17 cellular contexts compared by ENCODE assay signal in the genomic region with DNA sequence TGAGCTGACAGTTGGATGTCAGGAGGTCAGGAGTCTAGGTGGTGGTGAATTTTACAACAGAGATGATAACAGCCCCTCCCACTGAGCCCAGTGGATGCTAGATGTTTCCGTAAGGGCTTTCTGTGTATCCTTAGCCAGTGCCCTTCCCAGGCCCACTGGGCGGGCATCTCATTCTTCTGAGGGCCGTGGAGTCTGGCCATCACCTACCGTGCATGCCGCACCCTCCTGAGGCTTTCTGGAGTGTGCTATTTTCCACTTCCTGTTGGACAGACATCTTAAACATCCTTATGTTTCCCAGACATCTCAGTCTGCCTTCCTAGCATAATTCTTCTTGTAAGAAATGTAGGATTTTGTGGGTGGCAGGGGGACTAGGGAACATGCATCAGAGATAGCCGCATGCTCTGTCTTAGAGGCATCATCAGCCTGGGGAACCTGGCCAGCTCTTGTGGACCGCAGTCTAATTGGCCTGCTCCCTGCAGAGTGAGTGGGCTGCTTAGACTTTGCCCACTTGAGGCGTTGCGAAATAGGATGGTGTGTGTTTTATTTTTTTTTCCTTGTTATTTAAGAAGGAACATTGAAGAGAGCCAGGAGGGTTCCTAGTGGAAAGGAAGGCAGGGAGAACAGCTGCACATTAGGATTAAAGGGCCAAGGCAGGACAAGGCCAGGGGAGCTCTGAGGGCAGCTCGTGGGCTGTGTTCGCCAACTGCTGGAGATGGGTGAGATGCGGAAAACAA.
DNase-seq lines count a peak whose midpoint lies in the region; ATAC-seq, FAIRE-seq and TF ChIP-seq lines count a peak whose summit lies in the region.
"Had no signal": no experiment of that assay in that cellular context is flagged by ENCODE, and none has a peak within 500 bp of the region (broad histone marks: within the 10 kb centered on the region; RNA-seq: fewer than 3 reads in every experiment).

No MANE protein-coding gene starts in this region.

- no peak for FAIRE-seq in kidney (lab: Jason Lieb, UNC)
- FAIRE-seq: D721Med, keratinocyte had no signal

- ATAC-seq in GM21786 (IDR thresholded peaks at IDR 0.05; ENCODE audit: unreplicated experiment) (no peak), GM18873 (IDR thresholded peaks at IDR 0.05; ENCODE audit: low FRiP score, unreplicated experiment) (no peak)
- ATAC-seq: stimulated activated memory B cell treated with anti-CD40 and anti-IgM and Interleukin-4, amounts not matched to agents 10 μg/mL and 1 μg/mL and 100 μg/mL, for 72 hours had no signal

- H3K4me1 Mint-ChIP-seq in mesothelial cell of epicardium, result peaks cover 13% of the 10 kb centered on the region
- H3K4me1 Mint-ChIP-seq: stimulated activated memory B cell treated with anti-CD40 and anti-IgM and Interleukin-4, amounts not matched to agents 10 μg/mL and 1 μg/mL and 100 μg/mL, for 72 hours had no signal

- H3K27me3 Mint-ChIP-seq in mesothelial cell of epicardium (ENCODE audit: low read depth), result peaks cover 5% of the 10 kb centered on the region

- no peaks in the 10 kb centered on the region for H3K36me3 ChIP-seq in kidney (ENCODE audit: control insufficient read depth in 1 of 2, insufficient read depth in 2 of 2, low read length in 2 of 2)
- H3K36me3 ChIP-seq: esophagus squamous epithelium had no signal

- peak; percentile 21 for DNase-seq in DMS79 treated with DMSO at 0.1 percent for 48 hours (lab: John Stamatoyannopoulos, UW)
- peak; percentile 33 for DNase-seq in RPMI7951 (ENCODE audit: low read depth)
- peak; percentile 79 for DNase-seq in fibroblast of pulmonary artery (ENCODE audit: low read depth)
- peak; percentile 86 for DNase-seq in skeletal muscle cell (ENCODE audit: low read depth)
- no peak for DNase-seq in mesothelial cell of epicardium (ENCODE audit: low spot score in 2 of 2, unreplicated experiment in 2 of 2)
- no peak for DNase-seq in kidney
- DNase-seq: esophagus squamous epithelium; NCI-H226; SHP77; stimulated activated CD4-positive, alpha-beta T cell treated with anti-CD3 and anti-CD28 coated beads, Interleukin-1b, Interleukin-23, amount 100 ng/mL, for 48 hours had no signal

- H3K27ac ChIP-seq in kidney (ENCODE audit: low read depth in 2 of 2, low read length in 2 of 2), result peak overlapping the region in 1 of 2 donors; percentile 7
- H3K27ac ChIP-seq: esophagus squamous epithelium, VCaP had no signal

- no peaks in the 10 kb centered on the region for H3K9me3 ChIP-seq in kidney (ENCODE audit: control insufficient read depth in 1 of 2, low read length in 2 of 2)
- H3K9me3 ChIP-seq: esophagus squamous epithelium had no signal

- no peak overlapping the region for H3K9ac ChIP-seq in kidney (ENCODE audit: low read length in 2 of 2)

- no peak for TF ChIP-seq CTCF in fibroblast of pulmonary artery (IDR thresholded peaks at IDR 0.05; ENCODE audit: low read length, missing control alignments)
- TF ChIP-seq CTCF in mesothelial cell of epicardium (IDR thresholded peaks at IDR 0.05; ENCODE audit: unreplicated experiment), result no peak
- no peak for TF ChIP-seq CTCF in kidney (IDR thresholded peaks at IDR 0.05; ENCODE audit: borderline replicate concordance, extremely low read depth, insufficient read depth)

- H3K4me3 Mint-ChIP-seq in mesothelial cell of epicardium, result no peak overlapping the region
- H3K4me3 Mint-ChIP-seq: neural crest cell; stimulated activated memory B cell treated with anti-CD40 and anti-IgM and Interleukin-4, amounts not matched to agents 10 μg/mL and 1 μg/mL and 100 μg/mL, for 72 hours had no signal

- intact Hi-C loops in kidney (cut with DNase I), result no loop called here

- peaks cover 15 to 20% of the 10 kb centered on the region in 2 donors for H3K4me1 ChIP-seq in kidney (ENCODE audit: control insufficient read depth in 1 of 2, insufficient read depth in 1 of 2, low read depth in 1 of 2, low read length in 2 of 2)

- H3K36me3 Mint-ChIP-seq in mesothelial cell of epicardium, result no peaks in the 10 kb centered on the region
- H3K36me3 Mint-ChIP-seq: stimulated activated memory B cell treated with anti-CD40 and anti-IgM and Interleukin-4, amounts not matched to agents 10 μg/mL and 1 μg/mL and 100 μg/mL, for 72 hours had no signal

- H3K9me3 Mint-ChIP-seq in mesothelial cell of epicardium, result no peaks in the 10 kb centered on the region
- H3K9me3 Mint-ChIP-seq: neural crest cell; stimulated activated memory B cell treated with anti-CD40 and anti-IgM and Interleukin-4, amounts not matched to agents 10 μg/mL and 1 μg/mL and 100 μg/mL, for 72 hours had no signal

- no peak overlapping the region for H3K4me3 ChIP-seq in fibroblast of pulmonary artery (replicated peaks; ENCODE audit: low read depth, low read length)
- H3K4me3 ChIP-seq in skeletal muscle cell (ENCODE audit: low read depth, low read length), result no peak overlapping the region
- H3K4me3 ChIP-seq in kidney (ENCODE audit: low read length in 2 of 2), result no peak overlapping the region
- H3K4me3 ChIP-seq: esophagus squamous epithelium had no signal

- H3K27ac Mint-ChIP-seq in mesothelial cell of epicardium, result no peak overlapping the region
- H3K27ac Mint-ChIP-seq: stimulated activated memory B cell treated with anti-CD40 and anti-IgM and Interleukin-4, amounts not matched to agents 10 μg/mL and 1 μg/mL and 100 μg/mL, for 72 hours had no signal

Comparison
In these comparisons a context has a peak if more than half of its experiments do, and no peak if none do; other contexts are left out.
1. DNase-seq: peak in DMS79 treated with DMSO at 0.1 percent for 48 hours (single experiment), RPMI7951 (single experiment), fibroblast of pulmonary artery (single experiment) and skeletal muscle cell (single experiment); none in mesothelial cell of epicardium (0 of 2) and kidney (single experiment).